Comparison of ENCODE assay signal across 8 cellular contexts in the genomic region with DNA sequence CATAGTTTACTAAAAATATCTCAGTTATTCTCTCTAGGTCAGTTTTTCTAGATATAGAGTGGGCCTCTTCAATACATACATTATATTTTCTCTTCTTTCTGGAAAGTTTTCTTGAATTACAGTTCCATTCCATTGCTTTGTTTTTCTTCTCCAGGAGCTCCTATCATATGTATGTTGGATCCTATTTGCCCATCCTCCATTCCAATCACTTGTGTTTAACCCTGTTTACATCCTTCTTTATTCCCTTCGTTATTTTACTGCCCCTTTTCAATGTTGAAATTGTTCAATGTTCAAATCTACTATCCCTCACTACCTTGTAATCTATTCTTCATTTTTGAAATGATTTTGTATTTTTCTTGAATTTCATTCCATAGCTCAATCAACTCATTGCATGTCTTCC.
"Had no signal": no experiment of that assay in that cellular context is flagged by ENCODE, and none has a peak within 500 bp of the region (broad histone marks: within the 10 kb centered on the region; RNA-seq: fewer than 3 reads in every experiment).

No MANE protein-coding gene starts in this region.

- H3K9me3 ChIP-seq: HAP-1 had no signal

- H3K27ac ChIP-seq: GM23248 had no signal

- ATAC-seq: HCT116, K562 had no signal

- DNase-seq: GM23248, GOT3, H7, IMR-90, KG1 had no signal

- H3K4me3 ChIP-seq: GM23248, HAP-1, K562 had no signal

- H3K36me3 ChIP-seq: HAP-1 had no signal

- H2AFZ ChIP-seq: GM23248 had no signal
